Comparison of ENCODE assay signal across 8 cellular contexts in the genomic region with DNA sequence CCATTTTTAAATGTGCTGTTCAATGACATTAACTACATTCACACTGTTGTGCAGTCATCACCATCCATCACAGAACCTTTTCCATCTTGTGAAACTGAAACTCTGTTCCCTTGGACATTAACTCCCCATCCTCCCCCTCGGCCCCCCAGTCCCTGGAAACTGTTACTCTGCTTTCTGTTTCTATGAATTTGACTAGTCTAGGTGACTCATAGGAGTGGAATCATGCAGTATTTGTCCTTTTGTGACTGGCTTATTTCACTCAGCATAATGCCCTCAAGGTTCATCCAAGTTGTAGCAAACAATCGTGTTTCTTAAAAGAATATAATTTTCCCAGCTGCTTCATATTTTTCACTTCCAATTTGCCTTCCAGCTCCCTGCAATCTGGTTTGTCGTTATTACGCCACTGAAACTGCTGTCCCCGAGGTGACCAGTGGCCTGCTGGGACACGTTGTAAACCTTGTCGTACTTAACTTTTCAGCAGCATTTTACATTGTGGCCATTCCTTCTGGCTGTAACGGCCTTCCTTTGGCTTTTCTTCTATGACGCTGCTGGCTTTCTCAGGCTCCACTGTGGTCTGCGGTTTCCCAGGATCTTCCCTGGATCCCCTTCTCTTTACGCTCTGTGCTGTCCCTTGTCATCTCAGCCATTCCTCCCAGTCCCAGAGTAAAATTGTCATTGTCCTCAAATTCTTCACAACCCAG.
DNase-seq lines count a peak whose midpoint lies in the region; ATAC-seq and TF ChIP-seq lines count a peak whose summit lies in the region.

No MANE protein-coding gene starts in this region.

- no peaks in the 10 kb centered on the region for H3K27me3 ChIP-seq in HAP-1 (ENCODE audit: low read depth)
- no peaks in the 10 kb centered on the region for H3K27me3 ChIP-seq in heart right ventricle

- H3K4me1 ChIP-seq in HAP-1 (peaks cover 13% of the 10 kb centered on the region), heart right ventricle (peaks cover 0 to 56% (median 27%) of the 10 kb centered on the region in 9 donors)

- intact Hi-C loops in heart right ventricle (cut with DNase I), result loop anchor here (2.0 to 10.0 kb wide), 13 partner anchors 115 to 298 kb away; partner anchors contain the start of genes INTS6 (in 5 of the 10) and WDFY2 (in 5 of the 10)

- peak; percentile 95 for ATAC-seq in activated T-helper 17 cell treated with anti-CD3 and anti-CD28 coated beads, Interleukin-2, amount 50 U/mL, for 72 hours (replicated peaks)
- peak; percentile 43 to 80 (median 64) for ATAC-seq in heart right ventricle
- no peak for ATAC-seq in GM19467 (IDR thresholded peaks at IDR 0.05; ENCODE audit: unreplicated experiment)
- no peak for ATAC-seq in GM19397 (IDR thresholded peaks at IDR 0.05; ENCODE audit: unreplicated experiment)
- ATAC-seq in HG02884 (IDR thresholded peaks at IDR 0.05; ENCODE audit: unreplicated experiment), result no peak

- peaks cover 12% of the 10 kb centered on the region for H3K36me3 Mint-ChIP-seq in activated T-helper 17 cell treated with anti-CD3 and anti-CD28 coated beads, Interleukin-2, amount 50 U/mL, for 72 hours (ENCODE audit: low read depth)

- no peaks in the 10 kb centered on the region for H3K9me3 Mint-ChIP-seq in activated T-helper 17 cell treated with anti-CD3 and anti-CD28 coated beads, Interleukin-2, amount 50 U/mL, for 72 hours

- no peak overlapping the region for H3K4me3 Mint-ChIP-seq in activated T-helper 17 cell treated with anti-CD3 and anti-CD28 coated beads, Interleukin-2, amount 50 U/mL, for 72 hours

- no peak overlapping the region for H3K27ac Mint-ChIP-seq in activated T-helper 17 cell treated with anti-CD3 and anti-CD28 coated beads, Interleukin-2, amount 50 U/mL, for 72 hours

- H3K27me3 Mint-ChIP-seq in activated T-helper 17 cell treated with anti-CD3 and anti-CD28 coated beads, Interleukin-2, amount 50 U/mL, for 72 hours, result no peaks in the 10 kb centered on the region

- H3K9me3 ChIP-seq in HAP-1 (no peaks in the 10 kb centered on the region; the same call in 1 of the 2 replicates), heart right ventricle (no peaks in the 10 kb centered on the region)

- peak overlapping the region; percentile 19 to 80 (median 58) for H3K27ac ChIP-seq in heart right ventricle

- peaks cover 6% of the 10 kb centered on the region for H3K4me1 Mint-ChIP-seq in activated T-helper 17 cell treated with anti-CD3 and anti-CD28 coated beads, Interleukin-2, amount 50 U/mL, for 72 hours

- in situ Hi-C loops in HAP-1 (cut with MboI; ENCODE audit: low sequenced_read_pairs), result no loop called here

- H3K4me3 ChIP-seq in HAP-1 (no peak overlapping the region), heart right ventricle (peak overlapping the region in 1 of 10 donors; percentile 6)

- DNase-seq in HAP-1 (ENCODE audit: low spot score in 2 of 2) (peak; percentile 39 to 44), heart right ventricle (no peak), T1000 (lab: John Stamatoyannopoulos, UW) (no peak)
- DNase-seq in stimulated activated CD4-positive, alpha-beta T cell treated with anti-CD3 and anti-CD28 coated beads, Interleukin-1b, Interleukin-23, amount 100 ng/mL, for 48 hours, result peak; percentile 63

- no peak for TF ChIP-seq CTCF in heart right ventricle (IDR thresholded peaks at IDR 0.05)

- 62 to 67% methylated on average over 11 of the region's 11 CpGs for WGBS in heart right ventricle, 2 donors

- H3K36me3 ChIP-seq in HAP-1 (replicated peaks) (no peaks in the 10 kb centered on the region), heart right ventricle (peaks cover 0 to 39% (median 0%) of the 10 kb centered on the region in 9 donors)

Comparison
In these comparisons a context has a peak if more than half of its experiments do, and no peak if none do; other contexts are left out.
1. DNase-seq: peak in HAP-1 (2 of 2) and stimulated activated CD4-positive, alpha-beta T cell treated with anti-CD3 and anti-CD28 coated beads, Interleukin-1b, Interleukin-23, amount 100 ng/mL, for 48 hours (single experiment); none in heart right ventricle (0 of 2) and T1000 (single experiment).
2. ATAC-seq: peak in activated T-helper 17 cell treated with anti-CD3 and anti-CD28 coated beads, Interleukin-2, amount 50 U/mL, for 72 hours (single experiment) and heart right ventricle (8 of 8); none in GM19467 (single experiment), GM19397 (single experiment) and HG02884 (single experiment).